Comparison of ENCODE assay signal across 18 cellular contexts in genomic region chr14:99462211-99462610, GRCh38. TPM values are rescaled to one million over a fixed set of nuclear protein-coding genes. Genes with fewer than 3 reads are reported as not detected.
DNase-seq lines count a peak whose midpoint lies in the region; ATAC-seq, FAIRE-seq and TF ChIP-seq lines count a peak whose summit lies in the region.
"Had no signal": no experiment of that assay in that cellular context is flagged by ENCODE, and none has a peak within 500 bp of the region (broad histone marks: within the 10 kb centered on the region; RNA-seq: fewer than 3 reads in every experiment).

No MANE protein-coding gene starts in this region.

- 64 to 74% (median 72%) methylated on average over 6 of the region's 6 CpGs for WGBS in small intestine, 3 donors

- H3K27ac Mint-ChIP-seq in GM23338: peak overlapping the region; percentile 39; the same call in 1 of the 2 replicates
- peak overlapping the region; percentile 67 to 91 for H3K27ac Mint-ChIP-seq in natural killer cell

- no peak overlapping the region for H3K27ac ChIP-seq in GM23338 (ENCODE audit: low read depth)
- H3K27ac ChIP-seq in epithelial cell of prostate: peak overlapping the region; percentile 29
- H3K27ac ChIP-seq in small intestine (ENCODE audit: low read depth in 1 of 2, low read length in 1 of 2): no peak overlapping the region

- H3K4me3 ChIP-seq in GM23338 (peak overlapping the region; percentile 8; the same call in 1 of the 2 replicates), small intestine (ENCODE audit: low read depth in 1 of 2, low read length in 2 of 2) (no peak overlapping the region)
- H3K4me3 ChIP-seq: HAP-1 had no signal

- H4K20me1 ChIP-seq in GM23338 (replicated peaks; ENCODE audit: insufficient read depth): peaks cover 15% of the 10 kb centered on the region

- no peak overlapping the region for H2AFZ ChIP-seq in GM23338

- DNase-seq in GM23338 (ENCODE audit: low spot score) (no peak), NOMO-1 treated with dmso at 0.1 percent for 144 hours (lab: John Stamatoyannopoulos, UW; ENCODE audit: unreplicated experiment) (peak; percentile 24), epithelial cell of prostate (ENCODE audit: low read depth, low spot score) (no peak), natural killer cell (no peak), GOT3 (lab: John Stamatoyannopoulos, UW) (no peak), small intestine (no peak), NCI-H2029 (lab: John Stamatoyannopoulos, UW) (no peak)
- DNase-seq: COR-L47, DMS153, EL, NCI-H1092, NCI-H2107, NCI-H345, NCI-H69, SHP77 had no signal

- H3K36me3 ChIP-seq in GM23338 (ENCODE audit: insufficient read depth) (peaks cover 10% of the 10 kb centered on the region; the same call in 1 of the 2 replicates), small intestine (ENCODE audit: control insufficient read depth in 2 of 2, insufficient read depth in 2 of 2, low read length in 2 of 2) (peaks cover 13 to 21% of the 10 kb centered on the region in 2 donors)

- H3K27me3 Mint-ChIP-seq in GM23338 (ENCODE audit: insufficient read depth, low read depth, poor library complexity): peaks cover 6% of the 10 kb centered on the region
- H3K27me3 Mint-ChIP-seq in natural killer cell (ENCODE audit: low read depth in 2 of 2): no peaks in the 10 kb centered on the region

- H3K9me2 ChIP-seq in GM23338 (ENCODE audit: insufficient read depth): no peaks in the 10 kb centered on the region

- no peaks in the 10 kb centered on the region for H3K27me3 ChIP-seq in GM23338 (ENCODE audit: insufficient read depth)
- H3K27me3 ChIP-seq in small intestine (ENCODE audit: control insufficient read depth in 2 of 2, insufficient read depth in 2 of 2, low read length in 2 of 2): no peaks in the 10 kb centered on the region

- ATAC-seq in GM23338 (no peak; the same call in 2 of the 3 replicates), natural killer cell (peak in 1 of 3 donors; percentile 27)

- H3K36me3 Mint-ChIP-seq in GM23338 (ENCODE audit: low read depth) (peaks cover 20% of the 10 kb centered on the region), natural killer cell (peaks cover 29% of the 10 kb centered on the region)

- H3K9me3 Mint-ChIP-seq in GM23338 (no peaks in the 10 kb centered on the region), natural killer cell (no peaks in the 10 kb centered on the region)
- H3K9me3 Mint-ChIP-seq: CD14-positive monocyte had no signal

- no peak overlapping the region for H3K4me3 Mint-ChIP-seq in GM23338
- H3K4me3 Mint-ChIP-seq in natural killer cell: peak overlapping the region; percentile 82
- H3K4me3 Mint-ChIP-seq: CD14-positive monocyte had no signal

- peaks cover 29% of the 10 kb centered on the region for H3K4me1 ChIP-seq in GM23338 (ENCODE audit: insufficient read depth)
- H3K4me1 ChIP-seq in small intestine (ENCODE audit: control insufficient read depth in 2 of 2, insufficient read depth in 1 of 2, low read depth in 1 of 2, low read length in 1 of 2): no peaks in the 10 kb centered on the region

- FAIRE-seq in small intestine (lab: Jason Lieb, UNC): no peak
- FAIRE-seq: RCC 7860 had no signal

- H3K79me2 ChIP-seq in GM23338 (replicated peaks; ENCODE audit: insufficient read depth): peaks cover 42% of the 10 kb centered on the region

- intact Hi-C loops in natural killer cell (cut with micrococcal nuclease): no loop called here

- peaks cover 3% of the 10 kb centered on the region; the same call in 1 of the 2 replicates for H3F3A ChIP-seq in GM23338 (replicated peaks; ENCODE audit: low read depth)

- no peak for TF ChIP-seq CTCF in GM23338 (conservative IDR thresholded peaks at IDR 0.05; ENCODE audit: low read depth in 2 of 2)
- TF ChIP-seq CTCF in natural killer cell (IDR thresholded peaks at IDR 0.05): no peak

- H3K9me3 ChIP-seq in small intestine (ENCODE audit: control insufficient read depth, low read depth): no peaks in the 10 kb centered on the region
- H3K9me3 ChIP-seq: HAP-1 had no signal

- H3K4me2 ChIP-seq in GM23338: peak overlapping the region; percentile 27; the same call in 1 of the 2 replicates

- H3K4me1 Mint-ChIP-seq in GM23338: peaks cover 39% of the 10 kb centered on the region
- H3K4me1 Mint-ChIP-seq in natural killer cell: peaks cover 53 to 61% of the 10 kb centered on the region in 2 donors

TF ChIP-seq in GM23338, 12 proteins besides CTCF, POLR2A, EP300 and RAD21:
- TF ChIP-seq EZH2 (IDR thresholded peaks at IDR 0.05; ENCODE audit: low read depth, unreplicated experiment) (no peak), EZH2phosphoT487 (IDR thresholded peaks at IDR 0.05; ENCODE audit: unreplicated experiment) (no peak), ZNF462 (CRISPR knock-in tag; IDR thresholded peaks at IDR 0.05) (no peak), CREB1 (CRISPR knock-in tag; IDR thresholded peaks at IDR 0.05; ENCODE audit: low read depth) (no peak), ZNF331 (CRISPR knock-in tag; IDR thresholded peaks at IDR 0.05; ENCODE audit: low read depth) (no peak)
TF ChIP-seq in GM23338: peak in this region for 0.

RNA-seq across cellular contexts. Expression of gene SETD3, which starts 18.4 kb away (rescaled TPM):
- 68.0 and 76.2 TPM in 2 replicates for total RNA-seq in GM23338 (2014; rRNA removed; shearing (Covaris generic))
- polyA plus RNA-seq in GM23338 (2016; fragmentation: Nextera tagmentation; extraction: Ambion mirVana) (35.7 and 40.7 TPM in 2 replicates), small intestine (10 to 100 TPM; 38.1 to 58.6 (median 43.3) TPM)
- total RNA-seq in natural killer cell: 100 to 1,000 TPM; 111 to 160 (median 137) TPM

RNA-seq across cellular contexts. Expression of gene CCNK, which starts 19.0 kb away (rescaled TPM):
- 54.0 and 63.4 TPM in 2 replicates for total RNA-seq in GM23338 (2014; rRNA removed; shearing (Covaris generic))
- polyA plus RNA-seq in GM23338 (2016; fragmentation: Nextera tagmentation; extraction: Ambion mirVana) (57.8 and 60.6 TPM in 2 replicates), small intestine (10 to 100 TPM; 13.4 to 19.8 (median 14.9) TPM)
- 100 to 1,000 TPM; 155 to 168 (median 165) TPM for total RNA-seq in natural killer cell
